In the genomic region with DNA sequence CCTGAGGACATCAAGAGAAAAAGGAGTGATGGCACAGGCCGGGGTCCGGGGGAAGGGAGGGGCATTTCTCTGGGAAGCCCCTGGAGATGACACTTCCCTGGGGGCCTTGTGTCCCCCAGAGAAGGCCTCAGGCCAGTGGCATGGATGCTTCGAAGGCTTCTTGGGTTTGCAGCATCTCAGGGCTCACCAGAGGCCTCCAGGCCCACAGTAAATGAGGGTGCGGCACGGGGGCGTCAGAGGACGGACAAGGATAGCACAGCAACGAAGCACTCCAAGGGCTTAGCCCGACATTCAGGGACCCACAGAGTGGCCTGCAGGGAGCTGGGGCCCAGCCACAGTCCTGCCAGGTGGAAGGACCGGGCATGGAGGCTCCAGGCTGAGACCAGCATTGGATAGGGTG, we compare ENCODE assay signal across 21 cellular contexts.
"Had no signal": no experiment of that assay in that cellular context is flagged by ENCODE, and none has a peak within 500 bp of the region (broad histone marks: within the 10 kb centered on the region; RNA-seq: fewer than 3 reads in every experiment).

No MANE protein-coding gene starts in this region.

- H3K27ac Mint-ChIP-seq: dendritic cell treated with granulocyte-macrophage colony-stimulating factor and Interleukin-4, amounts not matched to agents 40 ng/mL and 50 ng/mL, for 4 days; effector memory CD8-positive, alpha-beta T cell; endodermal cell; immature natural killer cell had no signal

- H3K27me3 ChIP-seq: colonic mucosa, foreskin keratinocyte, hepatocyte had no signal

- H3K4me3 ChIP-seq: colonic mucosa, esophagus muscularis mucosa, gastroesophageal sphincter, heart left ventricle, hepatocyte, left ventricle myocardium inferior, lower lobe of right lung had no signal

- H2AFZ ChIP-seq: hepatocyte had no signal

- H3K27me3 Mint-ChIP-seq: dendritic cell treated with granulocyte-macrophage colony-stimulating factor and Interleukin-4, amounts not matched to agents 40 ng/mL and 50 ng/mL, for 4 days had no signal

- H3K4me1 ChIP-seq: colonic mucosa, esophagus muscularis mucosa, foreskin keratinocyte, gastroesophageal sphincter, heart left ventricle, left ventricle myocardium inferior, lower lobe of right lung had no signal

- H3K4me3 Mint-ChIP-seq: dendritic cell treated with granulocyte-macrophage colony-stimulating factor and Interleukin-4, amounts not matched to agents 40 ng/mL and 50 ng/mL, for 4 days; effector memory CD8-positive, alpha-beta T cell; endodermal cell; immature natural killer cell had no signal

- H3K9me3 Mint-ChIP-seq: dendritic cell treated with granulocyte-macrophage colony-stimulating factor and Interleukin-4, amounts not matched to agents 40 ng/mL and 50 ng/mL, for 4 days; effector memory CD8-positive, alpha-beta T cell; immature natural killer cell had no signal

- H3K4me2 ChIP-seq: hepatocyte had no signal

- H3K9me3 ChIP-seq: colonic mucosa, esophagus muscularis mucosa, gastroesophageal sphincter, heart left ventricle, left ventricle myocardium inferior, lower lobe of right lung had no signal

- DNase-seq: colonic mucosa; cortex of kidney; effector CD8-positive, alpha-beta T cell; effector memory CD8-positive, alpha-beta T cell; endodermal cell; foreskin keratinocyte; heart left ventricle; hypothalamus; immature natural killer cell; islet precursor cell; kidney; kidney glomerular epithelial cell; left ventricle myocardium inferior; lower lobe of right lung; mesenchymal stem cell; midbrain had no signal

- H3K27ac ChIP-seq: colonic mucosa, epithelial cell of prostate, esophagus muscularis mucosa, foreskin keratinocyte, gastroesophageal sphincter, heart left ventricle, hepatocyte, left ventricle myocardium inferior, lower lobe of right lung had no signal

- H3K4me1 Mint-ChIP-seq: endodermal cell had no signal

- H3K36me3 ChIP-seq: colonic mucosa, esophagus muscularis mucosa, gastroesophageal sphincter, heart left ventricle, left ventricle myocardium inferior, lower lobe of right lung had no signal

- H3K36me3 Mint-ChIP-seq: immature natural killer cell had no signal

- H3K79me2 ChIP-seq: hepatocyte had no signal
